26 cellular contexts compared by ENCODE assay signal in the genomic region with DNA sequence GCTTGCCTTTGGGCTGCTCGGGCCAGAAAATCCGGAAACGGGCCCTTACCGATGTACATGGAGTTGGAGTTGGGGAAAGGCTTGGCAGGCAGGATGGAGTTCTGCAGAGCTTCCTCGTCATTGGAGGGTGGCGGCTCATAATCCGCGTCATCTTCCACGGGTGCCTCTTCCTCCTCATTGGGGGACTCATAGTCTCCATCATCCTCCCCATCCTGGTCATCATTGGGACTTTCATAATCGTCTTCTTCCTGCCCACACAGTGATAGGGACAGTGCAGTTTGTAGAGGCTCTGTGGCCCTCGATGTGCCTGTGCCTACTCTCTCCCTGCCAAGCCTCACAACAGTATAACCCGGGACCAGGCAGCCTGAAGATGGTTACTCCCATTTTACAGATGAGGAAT. TPM values are rescaled to one million over a fixed set of nuclear protein-coding genes. Genes with fewer than 3 reads are reported as not detected.
DNase-seq lines count a peak whose midpoint lies in the region; ATAC-seq, FAIRE-seq and TF ChIP-seq lines count a peak whose summit lies in the region.
"Had no signal": no experiment of that assay in that cellular context is flagged by ENCODE, and none has a peak within 500 bp of the region (broad histone marks: within the 10 kb centered on the region; RNA-seq: fewer than 3 reads in every experiment).

No MANE protein-coding gene starts in this region.

- no peak for DNase-seq in activated CD4-positive, alpha-beta T cell treated with anti-CD3 and anti-CD28 coated beads, Interleukin-2, amount 10 ng/mL, durations not matched to agents 7 days and 5 days
- no peak for DNase-seq in activated CD4-positive, alpha-beta T cell treated with anti-CD3 and anti-CD28 coated beads, Interleukin-2, amount 50 U/mL, for 48 hours
- no peak for DNase-seq in Peyer's patch
- no peak for DNase-seq in K562 (ENCODE audit: extremely low read depth in 1 of 4, low spot score in 3 of 4)
- DNase-seq in trophoblast cell, result no peak
- no peak for DNase-seq in NCI-H2196 (lab: John Stamatoyannopoulos, UW; ENCODE audit: unreplicated experiment)
- DNase-seq in AG08395 (ENCODE audit: low spot score), result no peak
- no peak for DNase-seq in cerebellum (ENCODE audit: low spot score)
- DNase-seq: GF-D8; NCI-H1105 treated with DMSO at 0.1 percent for 48 hours; NCI-H2107; NCI-H524; pancreas; right lobe of liver; stimulated activated naive CD4-positive, alpha-beta T cell treated with Interleukin-2 at 50 U/mL for 16 hours; transverse colon had no signal

- H3K4me3 ChIP-seq in Peyer's patch (no peak overlapping the region), K562 (no peak overlapping the region), trophoblast cell (ENCODE audit: low read depth, low read length) (peak overlapping the region; percentile 10)
- H3K4me3 ChIP-seq: coronary artery, hepatocyte, pancreas, right lobe of liver, transverse colon had no signal

- H3K23ac ChIP-seq in trophoblast cell (ENCODE audit: low read length), result no peak overlapping the region

- no peak overlapping the region for H3K9ac ChIP-seq in K562 (ENCODE audit: insufficient read depth in 1 of 2, low read depth in 2 of 2, low read length in 2 of 2)
- H3K9ac ChIP-seq in trophoblast cell (ENCODE audit: low read length), result no peak overlapping the region

- in situ Hi-C loops in K562 (cut with MboI), result no loop called here

- H4K8ac ChIP-seq in trophoblast cell (ENCODE audit: low read depth, low read length), result no peak overlapping the region

- H2AK5ac ChIP-seq in trophoblast cell (ENCODE audit: low read length), result peak overlapping the region; percentile 38

- no peaks in the 10 kb centered on the region for H3K79me2 ChIP-seq in K562 (ENCODE audit: control insufficient read depth, insufficient read depth, low read length)
- no peaks in the 10 kb centered on the region for H3K79me2 ChIP-seq in trophoblast cell (ENCODE audit: control insufficient read depth, insufficient read depth, low read length, poor library complexity)
- H3K79me2 ChIP-seq: hepatocyte had no signal

- peaks cover 0 to 15% (median 0%) of the 10 kb centered on the region in 3 donors for H3K36me3 ChIP-seq in Peyer's patch
- H3K36me3 ChIP-seq in K562 (ENCODE audit: control insufficient read depth, insufficient read depth, low read length), result peaks cover 9% of the 10 kb centered on the region; the same call in 2 of the 3 replicates
- no peaks in the 10 kb centered on the region for H3K36me3 ChIP-seq in trophoblast cell (ENCODE audit: control insufficient read depth in 1 of 2, insufficient read depth in 2 of 2, low read length in 2 of 2)
- H3K36me3 ChIP-seq: pancreas, right lobe of liver, transverse colon had no signal

- TF ChIP-seq POLR2A in Peyer's patch (IDR thresholded peaks at IDR 0.05) (no peak), K562 (conservative IDR thresholded peaks at IDR 0.05) (no peak)

- no peaks in the 10 kb centered on the region for H3K27me3 Mint-ChIP-seq in activated CD4-positive, alpha-beta T cell treated with anti-CD3 and anti-CD28 coated beads, Interleukin-2, amount 10 ng/mL, durations not matched to agents 7 days and 5 days

- H3K4ac ChIP-seq in trophoblast cell (ENCODE audit: low read depth, low read length), result no peak overlapping the region

- no peak overlapping the region for H3K4me2 ChIP-seq in K562 (ENCODE audit: insufficient read depth, low read length)
- H3K4me2 ChIP-seq in trophoblast cell (ENCODE audit: low read length), result no peak overlapping the region
- H3K4me2 ChIP-seq: hepatocyte had no signal

- H3K14ac ChIP-seq in trophoblast cell (ENCODE audit: low read length), result no peak overlapping the region

- peaks cover 86% of the 10 kb centered on the region for H3K36me3 Mint-ChIP-seq in activated CD4-positive, alpha-beta T cell treated with anti-CD3 and anti-CD28 coated beads, Interleukin-2, amount 10 ng/mL, durations not matched to agents 7 days and 5 days (ENCODE audit: low read depth)
- H3K36me3 Mint-ChIP-seq: brain had no signal

- no peaks in the 10 kb centered on the region for H3K9me3 Mint-ChIP-seq in activated CD4-positive, alpha-beta T cell treated with anti-CD3 and anti-CD28 coated beads, Interleukin-2, amount 10 ng/mL, durations not matched to agents 7 days and 5 days

- TF ChIP-seq EP300 in K562 (IDR thresholded peaks at IDR 0.05; ENCODE audit: low read length), result no peak

- no peak for ATAC-seq in K562
- ATAC-seq: pancreas, right lobe of liver had no signal

- H3K18ac ChIP-seq in trophoblast cell (ENCODE audit: low read length), result no peak overlapping the region

- H3K27ac ChIP-seq in Peyer's patch (peak overlapping the region in 3 of 4 donors; percentile 2 to 48 (median 39)), K562 (ENCODE audit: extremely low read depth, low read depth, low read length) (no peak overlapping the region), trophoblast cell (ENCODE audit: low read depth, low read length) (no peak overlapping the region)
- H3K27ac ChIP-seq: coronary artery, hepatocyte, pancreas had no signal

- H3K4me3 Mint-ChIP-seq in activated CD4-positive, alpha-beta T cell treated with anti-CD3 and anti-CD28 coated beads, Interleukin-2, amount 10 ng/mL, durations not matched to agents 7 days and 5 days, result no peak overlapping the region
- H3K4me3 Mint-ChIP-seq: brain had no signal

- TF ChIP-seq RAD21 in K562 (CRISPR knock-in tag; conservative IDR thresholded peaks at IDR 0.05 in 1 of 2, IDR thresholded peaks at IDR 0.05 in 1 of 2), result no peak

- H3K4me1 ChIP-seq in Peyer's patch (peaks cover 0 to 34% (median 10%) of the 10 kb centered on the region in 4 donors), K562 (replicated peaks in 1 of 2; ENCODE audit: control insufficient read depth in 2 of 2, insufficient read depth in 2 of 2, low read length in 2 of 2) (peaks cover 7 to 23% of the 10 kb centered on the region in 2 experiments; a peak in 4 of 5 replicates), trophoblast cell (ENCODE audit: control insufficient read depth in 1 of 2, insufficient read depth in 2 of 2, low read length in 2 of 2) (peaks cover 16 to 22% of the 10 kb centered on the region in 2 experiments)

- H3K27ac Mint-ChIP-seq in activated CD4-positive, alpha-beta T cell treated with anti-CD3 and anti-CD28 coated beads, Interleukin-2, amount 10 ng/mL, durations not matched to agents 7 days and 5 days, result peak overlapping the region; percentile 69

- H2BK120ac ChIP-seq in trophoblast cell (ENCODE audit: insufficient read depth, low read length, poor library complexity), result no peak overlapping the region

- H2AFZ ChIP-seq in K562 (ENCODE audit: low read depth, low read length) (no peak overlapping the region), trophoblast cell (ENCODE audit: insufficient read depth, low read length, poor library complexity) (no peak overlapping the region)
- H2AFZ ChIP-seq: hepatocyte had no signal

- no TSS peak for BruUV-seq in K562 (replicated peaks; lab: Mats Ljungman, UMichigan)

- H4K20me1 ChIP-seq in K562 (replicated peaks; ENCODE audit: control insufficient read depth, insufficient read depth, low read length), result no peaks in the 10 kb centered on the region

- TF ChIP-seq CTCF in Peyer's patch (IDR thresholded peaks at IDR 0.05) (no peak), K562 (IDR thresholded peaks at IDR 0.05 in 2 of 3, conservative IDR thresholded peaks at IDR 0.05 in 1 of 3; ENCODE audit: insufficient read depth in 2 of 3, low read depth in 1 of 3, low read length in 3 of 3) (no peak)

- H4K91ac ChIP-seq in trophoblast cell (ENCODE audit: low read depth, low read length), result peak overlapping the region; percentile 45

- intact Hi-C loops in K562 (cut with micrococcal nuclease), result no loop called here

- H2BK12ac ChIP-seq in trophoblast cell (ENCODE audit: low read length), result peak overlapping the region; percentile 9

- H2BK5ac ChIP-seq in trophoblast cell (ENCODE audit: low read depth, low read length, poor library complexity), result no peak overlapping the region

- no peaks in the 10 kb centered on the region for H3K9me1 ChIP-seq in K562 (ENCODE audit: control insufficient read depth, insufficient read depth, low read length)

- no peak for FAIRE-seq in K562 (lab: Jason Lieb, UNC)
- FAIRE-seq: A204.1, H54, keratinocyte, pancreas had no signal

- H3K9me3 ChIP-seq in Peyer's patch (no peaks in the 10 kb centered on the region), K562 (replicated peaks; ENCODE audit: control insufficient read depth, insufficient read depth, low read depth, low read length) (no peaks in the 10 kb centered on the region), trophoblast cell (ENCODE audit: insufficient read depth, low read depth, low read length) (no peaks in the 10 kb centered on the region)
- H3K9me3 ChIP-seq: pancreas, right lobe of liver, transverse colon had no signal

- no peak overlapping the region for H4K12ac ChIP-seq in trophoblast cell (ENCODE audit: low read depth, low read length)

- peaks cover 97% of the 10 kb centered on the region for H3K4me1 Mint-ChIP-seq in activated CD4-positive, alpha-beta T cell treated with anti-CD3 and anti-CD28 coated beads, Interleukin-2, amount 10 ng/mL, durations not matched to agents 7 days and 5 days

- WGBS in K562 (ENCODE audit: insufficient coverage, low coverage, missing lambda C conversion rate), result 51% methylated on average over 12 of the region's 12 CpGs
- no CpG with 5 or more reads among the region's 12 CpGs for WGBS in trophoblast cell (ENCODE audit: extremely low coverage, insufficient coverage, insufficient read length)

- POLR2A ChIA-PET in activated CD4-positive, alpha-beta T cell treated with anti-CD3 and anti-CD28 coated beads, Interleukin-2, amount 10 ng/mL, durations not matched to agents 7 days and 5 days (lab: Charles Lee), result no interaction called here
- POLR2A ChIA-PET in K562 (lab: Yijun Ruan, JAX), result no interaction called here

- H3K27me3 ChIP-seq in Peyer's patch (no peaks in the 10 kb centered on the region), K562 (ENCODE audit: control insufficient read depth in 2 of 2, insufficient read depth in 2 of 2, low read length in 2 of 2) (peaks cover 0 to 4% of the 10 kb centered on the region in 2 experiments; a peak in 1 of 5 replicates), trophoblast cell (ENCODE audit: insufficient read depth, low read length) (no peaks in the 10 kb centered on the region)
- H3K27me3 ChIP-seq: right lobe of liver, transverse colon had no signal

- CTCF ChIA-PET in activated CD4-positive, alpha-beta T cell treated with anti-CD3 and anti-CD28 coated beads, Interleukin-2, amount 10 ng/mL, durations not matched to agents 7 days and 5 days (lab: Charles Lee), result interaction anchor here (0.9 kb wide), 1 partner anchor 9 kb away, joined by 3 read pairs; no protein-coding TSS in a partner anchor
- CTCF ChIA-PET in K562 (lab: Yijun Ruan, JAX; ENCODE audit: low intra/inter-chr PET ratio), result no interaction called here

- H3K79me1 ChIP-seq in trophoblast cell (ENCODE audit: low read length), result peaks cover 6% of the 10 kb centered on the region

RNA-seq across cellular contexts. Expression of a gene that starts 26.9 kb away (rescaled TPM):
- total RNA-seq in activated CD4-positive, alpha-beta T cell treated with anti-CD3 and anti-CD28 coated beads, Interleukin-2, amount 10 ng/mL, durations not matched to agents 7 days and 5 days, result 100 to 1,000 TPM; 285 to 309 TPM
- 100 to 1,000 TPM in 1 of 4 donors, 10 to 100 TPM in 3; 27.1 to 139 (median 33.9) TPM for total RNA-seq in Peyer's patch
- 47.9 and 68.9 TPM in 2 replicates for total RNA-seq in K562 (2011; cell fraction: chromatin; rRNA removed; ENCODE audit: low replicate concordance)
- total RNA-seq in K562 (2011; cell fraction: nucleolus; rRNA removed), result 34.0 and 42.2 TPM in 2 replicates
- 32.6 and 56.7 TPM in 2 replicates for total RNA-seq in K562 (2011; cell fraction: nucleoplasm; rRNA removed)
- total RNA-seq in K562 (2014; rRNA removed), result 10.6 and 10.7 TPM in 2 replicates
- total RNA-seq in K562 (2014; rRNA removed; fragmentation: Illumina TruSeq; extraction: Trizol), result 14.6 TPM in 2 replicates
- 18.6 and 19.4 TPM in 2 replicates for total RNA-seq in K562 (2015; rRNA removed; fragmentation: Illumina TruSeq; extraction: Trizol)
- 22.2 and 24.1 TPM in 2 replicates for total RNA-seq in K562 (2021)
- 28.5 and 42.2 TPM in 2 replicates for polyA plus RNA-seq in K562 (2011; rRNA removed)
- 17.2 and 28.3 TPM in 2 replicates for polyA plus RNA-seq in K562 (2011; cell fraction: cytosol; rRNA removed)
- polyA plus RNA-seq in K562 (2011; cell fraction: nucleus; rRNA removed), result 88.9 and 151 TPM in 2 replicates
- 30.9 and 61.7 TPM in 2 replicates for polyA plus RNA-seq in K562 (2012)
- polyA plus RNA-seq in K562 (2014; fragmentation: Illumina TruSeq; extraction: Trizol), result 23.6 and 31.3 TPM in 2 replicates
- 1 to 10 TPM; 4.0 to 5.2 TPM for polyA plus RNA-seq in K562 (2014; fragmentation: Nextera tagmentation; extraction: Ambion mirVana)
- polyA plus RNA-seq in K562 (2014; rRNA removed), result 12.6 and 14.1 TPM in 2 replicates
- polyA minus RNA-seq in K562 (2011; rRNA and poly(A)+ RNA removed), result 50.8 and 77.5 TPM in 2 replicates
- polyA minus RNA-seq in K562 (2011; cell fraction: cytosol; rRNA and poly(A)+ RNA removed), result 19.4 and 21.4 TPM in 2 replicates
- 96.3 and 210 TPM in 2 replicates for polyA minus RNA-seq in K562 (2011; cell fraction: nucleus; rRNA and poly(A)+ RNA removed)
- 0.15 and 0.19 TPM in 2 replicates for polyA plus RNA-seq in trophoblast cell (2013)
- 3.6 TPM for total RNA-seq in cerebellum
- total RNA-seq: fibroblast of villous mesenchyme had no signal
- polyA plus RNA-seq: BJ, hepatocyte, keratinocyte had no signal

RNA-seq across cellular contexts. Expression of a gene that starts 37.9 kb away (rescaled TPM):
- not detected for total RNA-seq in activated CD4-positive, alpha-beta T cell treated with anti-CD3 and anti-CD28 coated beads, Interleukin-2, amount 10 ng/mL, durations not matched to agents 7 days and 5 days
- not detected for total RNA-seq in Peyer's patch
- total RNA-seq in K562 (2011; cell fraction: chromatin; rRNA removed; ENCODE audit: low replicate concordance), result 0.30 TPM in 1 of 2 replicates, not detected in the other
- 0.67 TPM in 1 of 2 replicates, not detected in the other for total RNA-seq in K562 (2011; cell fraction: nucleolus; rRNA removed)
- total RNA-seq in K562 (2011; cell fraction: nucleoplasm; rRNA removed), result 0.22 and 1.2 TPM in 2 replicates
- total RNA-seq in K562 (2014; rRNA removed), result 1.8 and 2.9 TPM in 2 replicates
- total RNA-seq in K562 (2014; rRNA removed; fragmentation: Illumina TruSeq; extraction: Trizol), result 4.3 and 5.3 TPM in 2 replicates
- total RNA-seq in K562 (2015; rRNA removed; fragmentation: Illumina TruSeq; extraction: Trizol), result 2.6 and 4.0 TPM in 2 replicates
- total RNA-seq in K562 (2021), result 1.9 and 2.4 TPM in 2 replicates
- polyA plus RNA-seq in K562 (2011; rRNA removed), result 0.03 and 1.5 TPM in 2 replicates
- polyA plus RNA-seq in K562 (2011; cell fraction: cytosol; rRNA removed), result 0.18 TPM in 1 of 2 replicates, not detected in the other
- polyA plus RNA-seq in K562 (2011; cell fraction: nucleus; rRNA removed), result 0.57 TPM in 1 of 2 replicates, not detected in the other
- polyA plus RNA-seq in K562 (2012), result 3.5 and 4.1 TPM in 2 replicates
- polyA plus RNA-seq in K562 (2014; fragmentation: Illumina TruSeq; extraction: Trizol), result 5.0 and 5.4 TPM in 2 replicates
- polyA plus RNA-seq in K562 (2014; fragmentation: Nextera tagmentation; extraction: Ambion mirVana), result 1 to 10 TPM; 6.5 to 7.6 TPM
- 4.9 and 5.4 TPM in 2 replicates for polyA plus RNA-seq in K562 (2014; rRNA removed)
- not detected in 2 replicates for polyA minus RNA-seq in K562 (2011; rRNA and poly(A)+ RNA removed)
- not detected in 2 replicates for polyA minus RNA-seq in K562 (2011; cell fraction: cytosol; rRNA and poly(A)+ RNA removed)
- 0.40 TPM in 1 of 2 replicates, not detected in the other for polyA minus RNA-seq in K562 (2011; cell fraction: nucleus; rRNA and poly(A)+ RNA removed)
- not detected in 2 replicates for polyA plus RNA-seq in trophoblast cell (2013)
- total RNA-seq in cerebellum, result not detected
- total RNA-seq: activated CD8-positive, alpha-beta memory T cell treated with anti-CD3 and anti-CD28 coated beads for 36 hours; fibroblast of villous mesenchyme; hepatocyte; lung microvascular endothelial cell; pancreas; right lobe of liver had no signal
- polyA plus RNA-seq: BJ, keratinocyte had no signal

Comparison
In these comparisons a context has a peak if more than half of its experiments do, and no peak if none do; other contexts are left out.
1. H3K27ac ChIP-seq: peak in Peyer's patch (3 of 4); none in K562 (single experiment) and trophoblast cell (single experiment).